In the genomic region with DNA sequence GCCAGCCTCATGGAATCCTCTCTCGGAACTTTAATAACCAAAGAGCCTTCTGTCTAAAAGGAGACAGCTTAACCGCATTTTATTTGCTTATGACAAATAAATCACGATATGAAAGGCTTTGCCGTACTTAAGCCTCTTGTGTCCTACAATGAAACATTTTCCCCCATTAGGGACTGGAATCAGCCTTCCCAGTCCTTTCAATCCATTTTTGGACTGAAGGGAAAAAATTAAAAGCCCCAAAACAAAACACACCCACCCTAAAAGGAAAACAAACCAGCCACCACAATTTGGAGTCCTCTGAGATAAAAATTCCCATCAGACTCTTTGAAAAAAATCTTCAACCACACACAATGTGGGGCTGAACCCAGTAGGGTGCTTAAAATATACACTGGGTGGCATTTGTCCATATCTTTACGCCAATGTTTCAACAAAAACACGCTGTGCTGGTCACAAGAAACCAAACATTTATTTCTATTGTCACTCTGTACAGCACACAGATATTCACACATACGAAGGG, we compare ENCODE assay signal across 1 cellular context.
TF ChIP-seq lines count a peak whose summit lies in the region.

No MANE protein-coding gene starts in this region.

TF ChIP-seq in WTC11, 78 proteins besides CTCF, POLR2A, EP300 and RAD21 (continued from another document):
- TF ChIP-seq, protein P1, sequence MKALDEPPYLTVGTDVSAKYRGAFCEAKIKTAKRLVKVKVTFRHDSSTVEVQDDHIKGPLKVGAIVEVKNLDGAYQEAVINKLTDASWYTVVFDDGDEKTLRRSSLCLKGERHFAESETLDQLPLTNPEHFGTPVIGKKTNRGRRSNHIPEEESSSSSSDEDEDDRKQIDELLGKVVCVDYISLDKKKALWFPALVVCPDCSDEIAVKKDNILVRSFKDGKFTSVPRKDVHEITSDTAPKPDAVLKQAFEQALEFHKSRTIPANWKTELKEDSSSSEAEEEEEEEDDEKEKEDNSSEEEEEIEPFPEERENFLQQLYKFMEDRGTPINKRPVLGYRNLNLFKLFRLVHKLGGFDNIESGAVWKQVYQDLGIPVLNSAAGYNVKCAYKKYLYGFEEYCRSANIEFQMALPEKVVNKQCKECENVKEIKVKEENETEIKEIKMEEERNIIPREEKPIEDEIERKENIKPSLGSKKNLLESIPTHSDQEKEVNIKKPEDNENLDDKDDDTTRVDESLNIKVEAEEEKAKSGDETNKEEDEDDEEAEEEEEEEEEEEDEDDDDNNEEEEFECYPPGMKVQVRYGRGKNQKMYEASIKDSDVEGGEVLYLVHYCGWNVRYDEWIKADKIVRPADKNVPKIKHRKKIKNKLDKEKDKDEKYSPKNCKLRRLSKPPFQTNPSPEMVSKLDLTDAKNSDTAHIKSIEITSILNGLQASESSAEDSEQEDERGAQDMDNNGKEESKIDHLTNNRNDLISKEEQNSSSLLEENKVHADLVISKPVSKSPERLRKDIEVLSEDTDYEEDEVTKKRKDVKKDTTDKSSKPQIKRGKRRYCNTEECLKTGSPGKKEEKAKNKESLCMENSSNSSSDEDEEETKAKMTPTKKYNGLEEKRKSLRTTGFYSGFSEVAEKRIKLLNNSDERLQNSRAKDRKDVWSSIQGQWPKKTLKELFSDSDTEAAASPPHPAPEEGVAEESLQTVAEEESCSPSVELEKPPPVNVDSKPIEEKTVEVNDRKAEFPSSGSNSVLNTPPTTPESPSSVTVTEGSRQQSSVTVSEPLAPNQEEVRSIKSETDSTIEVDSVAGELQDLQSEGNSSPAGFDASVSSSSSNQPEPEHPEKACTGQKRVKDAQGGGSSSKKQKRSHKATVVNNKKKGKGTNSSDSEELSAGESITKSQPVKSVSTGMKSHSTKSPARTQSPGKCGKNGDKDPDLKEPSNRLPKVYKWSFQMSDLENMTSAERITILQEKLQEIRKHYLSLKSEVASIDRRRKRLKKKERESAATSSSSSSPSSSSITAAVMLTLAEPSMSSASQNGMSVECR (CRISPR knock-in tag; IDR thresholded peaks at IDR 0.05; ENCODE audit: borderline replicate concordance), result no peak
- TF ChIP-seq, protein P2, sequence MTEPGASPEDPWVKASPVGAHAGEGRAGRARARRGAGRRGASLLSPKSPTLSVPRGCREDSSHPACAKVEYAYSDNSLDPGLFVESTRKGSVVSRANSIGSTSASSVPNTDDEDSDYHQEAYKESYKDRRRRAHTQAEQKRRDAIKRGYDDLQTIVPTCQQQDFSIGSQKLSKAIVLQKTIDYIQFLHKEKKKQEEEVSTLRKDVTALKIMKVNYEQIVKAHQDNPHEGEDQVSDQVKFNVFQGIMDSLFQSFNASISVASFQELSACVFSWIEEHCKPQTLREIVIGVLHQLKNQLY (CRISPR knock-in tag; IDR thresholded peaks at IDR 0.05), result no peak
- TF ChIP-seq ZNF121 (CRISPR knock-in tag; IDR thresholded peaks at IDR 0.05), result no peak
- TF ChIP-seq, protein P3, sequence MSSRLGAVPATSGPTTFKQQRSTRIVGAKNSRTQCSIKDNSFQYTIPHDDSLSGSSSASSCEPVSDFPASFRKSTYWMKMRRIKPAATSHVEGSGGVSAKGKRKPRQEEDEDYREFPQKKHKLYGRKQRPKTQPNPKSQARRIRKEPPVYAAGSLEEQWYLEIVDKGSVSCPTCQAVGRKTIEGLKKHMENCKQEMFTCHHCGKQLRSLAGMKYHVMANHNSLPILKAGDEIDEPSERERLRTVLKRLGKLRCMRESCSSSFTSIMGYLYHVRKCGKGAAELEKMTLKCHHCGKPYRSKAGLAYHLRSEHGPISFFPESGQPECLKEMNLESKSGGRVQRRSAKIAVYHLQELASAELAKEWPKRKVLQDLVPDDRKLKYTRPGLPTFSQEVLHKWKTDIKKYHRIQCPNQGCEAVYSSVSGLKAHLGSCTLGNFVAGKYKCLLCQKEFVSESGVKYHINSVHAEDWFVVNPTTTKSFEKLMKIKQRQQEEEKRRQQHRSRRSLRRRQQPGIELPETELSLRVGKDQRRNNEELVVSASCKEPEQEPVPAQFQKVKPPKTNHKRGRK (CRISPR knock-in tag; IDR thresholded peaks at IDR 0.05; ENCODE audit: borderline replicate concordance), result no peak
- TF ChIP-seq, protein P4, sequence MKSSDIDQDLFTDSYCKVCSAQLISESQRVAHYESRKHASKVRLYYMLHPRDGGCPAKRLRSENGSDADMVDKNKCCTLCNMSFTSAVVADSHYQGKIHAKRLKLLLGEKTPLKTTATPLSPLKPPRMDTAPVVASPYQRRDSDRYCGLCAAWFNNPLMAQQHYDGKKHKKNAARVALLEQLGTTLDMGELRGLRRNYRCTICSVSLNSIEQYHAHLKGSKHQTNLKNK (CRISPR knock-in tag; IDR thresholded peaks at IDR 0.05), result no peak
- TF ChIP-seq, protein P5, sequence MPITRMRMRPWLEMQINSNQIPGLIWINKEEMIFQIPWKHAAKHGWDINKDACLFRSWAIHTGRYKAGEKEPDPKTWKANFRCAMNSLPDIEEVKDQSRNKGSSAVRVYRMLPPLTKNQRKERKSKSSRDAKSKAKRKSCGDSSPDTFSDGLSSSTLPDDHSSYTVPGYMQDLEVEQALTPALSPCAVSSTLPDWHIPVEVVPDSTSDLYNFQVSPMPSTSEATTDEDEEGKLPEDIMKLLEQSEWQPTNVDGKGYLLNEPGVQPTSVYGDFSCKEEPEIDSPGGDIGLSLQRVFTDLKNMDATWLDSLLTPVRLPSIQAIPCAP (CRISPR knock-in tag; IDR thresholded peaks at IDR 0.05), result no peak
- no peak for TF ChIP-seq FOXP1 (CRISPR knock-in tag; IDR thresholded peaks at IDR 0.05; ENCODE audit: borderline replicate concordance)
- TF ChIP-seq RORB (CRISPR knock-in tag; IDR thresholded peaks at IDR 0.05), result no peak
- no peak for TF ChIP-seq ELF4 (CRISPR knock-in tag; IDR thresholded peaks at IDR 0.05; ENCODE audit: low read depth)
- TF ChIP-seq, protein P6, sequence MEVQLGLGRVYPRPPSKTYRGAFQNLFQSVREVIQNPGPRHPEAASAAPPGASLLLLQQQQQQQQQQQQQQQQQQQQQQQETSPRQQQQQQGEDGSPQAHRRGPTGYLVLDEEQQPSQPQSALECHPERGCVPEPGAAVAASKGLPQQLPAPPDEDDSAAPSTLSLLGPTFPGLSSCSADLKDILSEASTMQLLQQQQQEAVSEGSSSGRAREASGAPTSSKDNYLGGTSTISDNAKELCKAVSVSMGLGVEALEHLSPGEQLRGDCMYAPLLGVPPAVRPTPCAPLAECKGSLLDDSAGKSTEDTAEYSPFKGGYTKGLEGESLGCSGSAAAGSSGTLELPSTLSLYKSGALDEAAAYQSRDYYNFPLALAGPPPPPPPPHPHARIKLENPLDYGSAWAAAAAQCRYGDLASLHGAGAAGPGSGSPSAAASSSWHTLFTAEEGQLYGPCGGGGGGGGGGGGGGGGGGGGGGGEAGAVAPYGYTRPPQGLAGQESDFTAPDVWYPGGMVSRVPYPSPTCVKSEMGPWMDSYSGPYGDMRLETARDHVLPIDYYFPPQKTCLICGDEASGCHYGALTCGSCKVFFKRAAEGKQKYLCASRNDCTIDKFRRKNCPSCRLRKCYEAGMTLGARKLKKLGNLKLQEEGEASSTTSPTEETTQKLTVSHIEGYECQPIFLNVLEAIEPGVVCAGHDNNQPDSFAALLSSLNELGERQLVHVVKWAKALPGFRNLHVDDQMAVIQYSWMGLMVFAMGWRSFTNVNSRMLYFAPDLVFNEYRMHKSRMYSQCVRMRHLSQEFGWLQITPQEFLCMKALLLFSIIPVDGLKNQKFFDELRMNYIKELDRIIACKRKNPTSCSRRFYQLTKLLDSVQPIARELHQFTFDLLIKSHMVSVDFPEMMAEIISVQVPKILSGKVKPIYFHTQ (CRISPR knock-in tag; IDR thresholded peaks at IDR 0.05), result no peak
- TF ChIP-seq SMAD3 (CRISPR knock-in tag; IDR thresholded peaks at IDR 0.05; ENCODE audit: borderline replicate concordance), result no peak
- TF ChIP-seq, protein P7, sequence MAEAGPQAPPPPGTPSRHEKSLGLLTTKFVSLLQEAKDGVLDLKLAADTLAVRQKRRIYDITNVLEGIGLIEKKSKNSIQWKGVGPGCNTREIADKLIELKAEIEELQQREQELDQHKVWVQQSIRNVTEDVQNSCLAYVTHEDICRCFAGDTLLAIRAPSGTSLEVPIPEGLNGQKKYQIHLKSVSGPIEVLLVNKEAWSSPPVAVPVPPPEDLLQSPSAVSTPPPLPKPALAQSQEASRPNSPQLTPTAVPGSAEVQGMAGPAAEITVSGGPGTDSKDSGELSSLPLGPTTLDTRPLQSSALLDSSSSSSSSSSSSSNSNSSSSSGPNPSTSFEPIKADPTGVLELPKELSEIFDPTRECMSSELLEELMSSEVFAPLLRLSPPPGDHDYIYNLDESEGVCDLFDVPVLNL (CRISPR knock-in tag; IDR thresholded peaks at IDR 0.05; ENCODE audit: borderline replicate concordance, low read depth), result no peak
- TF ChIP-seq, protein P8, sequence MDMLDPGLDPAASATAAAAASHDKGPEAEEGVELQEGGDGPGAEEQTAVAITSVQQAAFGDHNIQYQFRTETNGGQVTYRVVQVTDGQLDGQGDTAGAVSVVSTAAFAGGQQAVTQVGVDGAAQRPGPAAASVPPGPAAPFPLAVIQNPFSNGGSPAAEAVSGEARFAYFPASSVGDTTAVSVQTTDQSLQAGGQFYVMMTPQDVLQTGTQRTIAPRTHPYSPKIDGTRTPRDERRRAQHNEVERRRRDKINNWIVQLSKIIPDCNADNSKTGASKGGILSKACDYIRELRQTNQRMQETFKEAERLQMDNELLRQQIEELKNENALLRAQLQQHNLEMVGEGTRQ (CRISPR knock-in tag; IDR thresholded peaks at IDR 0.05), result no peak
